Comparison of ENCODE assay signal across 24 cellular contexts in the genomic region with DNA sequence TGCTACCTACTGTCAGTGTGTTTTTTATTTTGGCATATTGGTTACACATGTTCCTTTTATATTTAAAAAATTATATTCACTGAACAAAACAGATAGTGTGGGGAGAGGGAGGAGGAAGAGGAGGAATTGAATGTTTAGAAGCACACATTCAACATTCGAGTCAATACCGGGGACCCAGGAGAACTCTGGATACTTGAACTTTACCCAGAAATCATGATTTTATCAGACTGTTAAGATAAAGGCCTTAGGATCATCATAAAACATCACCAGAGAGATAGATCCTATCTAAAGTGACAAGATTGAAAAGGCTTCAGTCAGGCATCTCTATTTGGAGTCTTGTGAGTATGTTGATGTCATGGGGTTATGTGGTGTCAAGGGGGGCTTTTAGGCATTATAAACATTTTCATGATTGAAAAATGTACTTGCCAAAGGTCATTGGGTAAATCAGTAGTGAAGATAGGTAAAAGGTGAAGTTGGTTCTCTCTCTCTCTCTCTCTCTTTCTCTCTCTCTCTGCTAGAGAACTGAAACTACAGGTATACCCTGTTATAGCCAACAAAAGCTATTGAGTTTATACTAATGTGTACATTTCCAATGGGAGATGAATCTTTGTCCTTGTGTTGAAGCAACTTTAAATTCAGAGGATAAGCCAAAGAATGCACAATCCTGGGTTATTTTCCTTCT. TPM values are rescaled to one million over a fixed set of nuclear protein-coding genes. Genes with fewer than 3 reads are reported as not detected.
"Had no signal": no experiment of that assay in that cellular context is flagged by ENCODE, and none has a peak within 500 bp of the region (broad histone marks: within the 10 kb centered on the region; RNA-seq: fewer than 3 reads in every experiment).

No MANE protein-coding gene starts in this region.

- H3K9ac ChIP-seq: SK-N-SH had no signal

- H3K27ac ChIP-seq: HL-60, RWPE1 had no signal

- ATAC-seq: Panc1 had no signal

- DNase-seq: KBM-7, NCI-H1092, NCI-H1105 treated with DMSO at 0.1 percent for 48 hours, NCI-H1417 treated with DMSO at 0.1 percent for 48 hours, NCI-H146, NCI-H1694 treated with DMSO at 0.1 percent for 48 hours, NCI-H1930, NCI-H2081, NCI-H2171, NCI-H226, NCI-H446, NCI-H510A, NCI-H524 treated with DMSO at 0.1 percent for 48 hours, NCI-H69, NCI-H774, SHP77, SK-N-SH, SW 1271 had no signal

- H3K9me3 ChIP-seq: SK-N-SH had no signal

- FAIRE-seq: HTR-8/SVneo had no signal

RNA-seq across cellular contexts. Expression of gene RGN, which starts 16.9 kb away (rescaled TPM):
- total RNA-seq: LHCN-M2, MCF 10A had no signal
